In the genomic region with DNA sequence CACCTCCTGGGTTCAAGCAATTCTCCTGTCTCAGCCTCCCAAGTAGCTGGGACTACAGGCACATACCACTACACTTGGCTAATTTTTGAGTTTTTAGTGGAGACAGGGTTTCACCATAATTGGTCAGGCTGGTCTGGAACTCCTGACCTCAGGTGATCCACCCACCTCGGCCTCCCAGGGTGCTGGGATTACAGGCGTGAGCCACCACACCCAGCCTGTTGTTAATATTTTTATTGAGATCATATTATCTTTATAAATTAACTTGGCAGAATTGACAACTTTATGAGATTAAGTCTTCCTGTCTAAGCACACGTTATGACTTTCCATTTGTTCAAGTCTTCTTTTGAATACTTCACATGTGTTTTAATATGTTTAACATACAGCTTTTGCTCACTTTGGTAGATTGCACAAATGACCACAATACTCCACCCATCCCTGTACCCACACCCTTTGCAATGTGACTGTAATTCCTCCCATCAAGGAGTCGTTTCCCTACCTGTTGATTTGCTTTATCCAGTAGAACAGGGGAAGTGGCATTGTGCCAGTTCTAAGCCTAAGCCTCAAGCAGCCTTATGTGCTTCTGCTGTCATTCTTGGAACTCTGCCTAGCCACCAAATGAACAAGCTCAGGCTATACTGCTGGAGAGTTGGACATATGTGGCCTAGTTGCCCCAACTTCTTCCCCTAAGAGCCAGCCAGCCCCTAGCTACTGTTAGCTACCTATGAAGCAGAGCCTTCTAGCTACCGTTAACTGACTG, we compare ENCODE assay signal across 11 cellular contexts. TPM values are rescaled to one million over a fixed set of nuclear protein-coding genes. Genes with fewer than 3 reads are reported as not detected.
DNase-seq lines count a peak whose midpoint lies in the region; ATAC-seq and TF ChIP-seq lines count a peak whose summit lies in the region.
"Had no signal": no experiment of that assay in that cellular context is flagged by ENCODE, and none has a peak within 500 bp of the region (broad histone marks: within the 10 kb centered on the region; RNA-seq: fewer than 3 reads in every experiment).

No MANE protein-coding gene starts in this region.

- no peak for TF ChIP-seq POLR2A in prostate gland (IDR thresholded peaks at IDR 0.05)

- WGBS in prostate gland, result 66% methylated on average over 5 of the region's 5 CpGs

- H3K27ac ChIP-seq in VCaP, result peak overlapping the region; percentile 40
- no peak overlapping the region for H3K27ac ChIP-seq in lower lobe of right lung
- H3K27ac ChIP-seq in prostate gland, result no peak overlapping the region
- H3K27ac ChIP-seq: BLaER1 treated with 17β-estradiol and CSF1 and Interleukin-3, amounts not matched to agents 10 nM and 100 nM had no signal

- no peak for TF ChIP-seq CTCF in VCaP (conservative IDR thresholded peaks at IDR 0.05)
- no peak for TF ChIP-seq CTCF in lower lobe of right lung (IDR thresholded peaks at IDR 0.05)
- TF ChIP-seq CTCF in prostate gland (IDR thresholded peaks at IDR 0.05), result no peak

- ATAC-seq in SK-N-SH treated with all-trans-retinoic acid at 6 μM for 48 hours (no peak; the same call in 2 of the 3 replicates), lower lobe of right lung (no peak), HG03095 (IDR thresholded peaks at IDR 0.05; ENCODE audit: unreplicated experiment) (no peak)

- H3K27me3 ChIP-seq in lower lobe of right lung (ENCODE audit: low read depth), result no peaks in the 10 kb centered on the region
- no peaks in the 10 kb centered on the region for H3K27me3 ChIP-seq in prostate gland (replicated peaks; ENCODE audit: insufficient read depth)
- H3K27me3 ChIP-seq: BLaER1 treated with 17β-estradiol and CSF1 and Interleukin-3, amounts not matched to agents 10 nM and 100 nM had no signal

- H3K4me1 ChIP-seq in lower lobe of right lung (no peaks in the 10 kb centered on the region), prostate gland (replicated peaks) (no peaks in the 10 kb centered on the region)

- no peak for TF ChIP-seq EP300 in Ishikawa (IDR thresholded peaks at IDR 0.05; ENCODE audit: borderline replicate concordance)

- no peak for TF ChIP-seq RAD21 in Ishikawa (IDR thresholded peaks at IDR 0.05; ENCODE audit: low read depth)

- H3K36me3 ChIP-seq in lower lobe of right lung (no peaks in the 10 kb centered on the region), prostate gland (no peaks in the 10 kb centered on the region)

- intact Hi-C loops in lower lobe of right lung (cut with DNase I), result no loop called here
- intact Hi-C loops in prostate gland (cut with DNase I), result no loop called here

- DNase-seq in COR-L47 (lab: John Stamatoyannopoulos, UW) (peak; percentile 2), fibroblast of the conjunctiva (ENCODE audit: low read depth) (peak; percentile 67), lower lobe of right lung (no peak), prostate gland (ENCODE audit: low spot score) (no peak)
- DNase-seq: activated effector memory CD4-positive, alpha-beta T cell treated with anti-CD3 and anti-CD28 coated beads, Interleukin-2, amount 50 U/mL, for 16 hours; stimulated activated CD4-positive, alpha-beta T cell treated with anti-CD3 and anti-CD28 coated beads, Interleukin-2, amount 100 ng/mL, for 24 hours had no signal

- H3K4me3 ChIP-seq in lower lobe of right lung, result no peak overlapping the region
- H3K4me3 ChIP-seq in prostate gland, result no peak overlapping the region
- H3K4me3 ChIP-seq: BLaER1 treated with 17β-estradiol and CSF1 and Interleukin-3, amounts not matched to agents 10 nM and 100 nM had no signal

- H3K9me3 ChIP-seq in lower lobe of right lung (no peaks in the 10 kb centered on the region), prostate gland (no peaks in the 10 kb centered on the region)

TF ChIP-seq in Ishikawa, 13 proteins besides CTCF, POLR2A, EP300 and RAD21:
- TF ChIP-seq NFIC (IDR thresholded peaks at IDR 0.05), result peak; percentile 29; the same call in 1 of the 2 replicates
- TF ChIP-seq, protein P1, sequence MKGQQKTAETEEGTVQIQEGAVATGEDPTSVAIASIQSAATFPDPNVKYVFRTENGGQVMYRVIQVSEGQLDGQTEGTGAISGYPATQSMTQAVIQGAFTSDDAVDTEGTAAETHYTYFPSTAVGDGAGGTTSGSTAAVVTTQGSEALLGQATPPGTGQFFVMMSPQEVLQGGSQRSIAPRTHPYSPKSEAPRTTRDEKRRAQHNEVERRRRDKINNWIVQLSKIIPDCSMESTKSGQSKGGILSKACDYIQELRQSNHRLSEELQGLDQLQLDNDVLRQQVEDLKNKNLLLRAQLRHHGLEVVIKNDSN (IDR thresholded peaks at IDR 0.05), result no peak

TF ChIP-seq in SK-N-SH treated with all-trans-retinoic acid at 6 μM for 48 hours, 23 proteins besides CTCF, POLR2A, EP300 and RAD21 (continues in another document):
- no peak for TF ChIP-seq ARNTL (CRISPR knock-in tag; IDR thresholded peaks at IDR 0.05; ENCODE audit: borderline replicate concordance, low read depth)
- no peak for TF ChIP-seq ZNF8 (CRISPR knock-in tag; IDR thresholded peaks at IDR 0.05)
- TF ChIP-seq, protein P2, sequence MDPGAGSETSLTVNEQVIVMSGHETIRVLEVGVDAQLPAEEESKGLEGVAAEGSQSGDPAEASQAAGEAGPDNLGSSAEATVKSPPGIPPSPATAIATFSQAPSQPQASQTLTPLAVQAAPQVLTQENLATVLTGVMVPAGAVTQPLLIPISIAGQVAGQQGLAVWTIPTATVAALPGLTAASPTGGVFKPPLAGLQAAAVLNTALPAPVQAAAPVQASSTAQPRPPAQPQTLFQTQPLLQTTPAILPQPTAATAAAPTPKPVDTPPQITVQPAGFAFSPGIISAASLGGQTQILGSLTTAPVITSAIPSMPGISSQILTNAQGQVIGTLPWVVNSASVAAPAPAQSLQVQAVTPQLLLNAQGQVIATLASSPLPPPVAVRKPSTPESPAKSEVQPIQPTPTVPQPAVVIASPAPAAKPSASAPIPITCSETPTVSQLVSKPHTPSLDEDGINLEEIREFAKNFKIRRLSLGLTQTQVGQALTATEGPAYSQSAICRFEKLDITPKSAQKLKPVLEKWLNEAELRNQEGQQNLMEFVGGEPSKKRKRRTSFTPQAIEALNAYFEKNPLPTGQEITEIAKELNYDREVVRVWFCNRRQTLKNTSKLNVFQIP (CRISPR knock-in tag; IDR thresholded peaks at IDR 0.05; ENCODE audit: borderline replicate concordance, low read depth), result no peak
- no peak for TF ChIP-seq BACH2 (CRISPR knock-in tag; IDR thresholded peaks at IDR 0.05; ENCODE audit: borderline replicate concordance)
- no peak for TF ChIP-seq RARB (CRISPR knock-in tag; IDR thresholded peaks at IDR 0.05)
- TF ChIP-seq ZNF70 (CRISPR knock-in tag; IDR thresholded peaks at IDR 0.05), result no peak
- TF ChIP-seq, protein P3, sequence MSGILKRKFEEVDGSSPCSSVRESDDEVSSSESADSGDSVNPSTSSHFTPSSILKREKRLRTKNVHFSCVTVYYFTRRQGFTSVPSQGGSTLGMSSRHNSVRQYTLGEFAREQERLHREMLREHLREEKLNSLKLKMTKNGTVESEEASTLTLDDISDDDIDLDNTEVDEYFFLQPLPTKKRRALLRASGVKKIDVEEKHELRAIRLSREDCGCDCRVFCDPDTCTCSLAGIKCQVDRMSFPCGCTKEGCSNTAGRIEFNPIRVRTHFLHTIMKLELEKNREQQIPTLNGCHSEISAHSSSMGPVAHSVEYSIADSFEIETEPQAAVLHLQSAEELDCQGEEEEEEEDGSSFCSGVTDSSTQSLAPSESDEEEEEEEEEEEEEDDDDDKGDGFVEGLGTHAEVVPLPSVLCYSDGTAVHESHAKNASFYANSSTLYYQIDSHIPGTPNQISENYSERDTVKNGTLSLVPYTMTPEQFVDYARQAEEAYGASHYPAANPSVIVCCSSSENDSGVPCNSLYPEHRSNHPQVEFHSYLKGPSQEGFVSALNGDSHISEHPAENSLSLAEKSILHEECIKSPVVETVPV (CRISPR knock-in tag; IDR thresholded peaks at IDR 0.05), result no peak
- TF ChIP-seq CSDC2 (CRISPR knock-in tag; IDR thresholded peaks at IDR 0.05), result no peak
- TF ChIP-seq, protein P4, sequence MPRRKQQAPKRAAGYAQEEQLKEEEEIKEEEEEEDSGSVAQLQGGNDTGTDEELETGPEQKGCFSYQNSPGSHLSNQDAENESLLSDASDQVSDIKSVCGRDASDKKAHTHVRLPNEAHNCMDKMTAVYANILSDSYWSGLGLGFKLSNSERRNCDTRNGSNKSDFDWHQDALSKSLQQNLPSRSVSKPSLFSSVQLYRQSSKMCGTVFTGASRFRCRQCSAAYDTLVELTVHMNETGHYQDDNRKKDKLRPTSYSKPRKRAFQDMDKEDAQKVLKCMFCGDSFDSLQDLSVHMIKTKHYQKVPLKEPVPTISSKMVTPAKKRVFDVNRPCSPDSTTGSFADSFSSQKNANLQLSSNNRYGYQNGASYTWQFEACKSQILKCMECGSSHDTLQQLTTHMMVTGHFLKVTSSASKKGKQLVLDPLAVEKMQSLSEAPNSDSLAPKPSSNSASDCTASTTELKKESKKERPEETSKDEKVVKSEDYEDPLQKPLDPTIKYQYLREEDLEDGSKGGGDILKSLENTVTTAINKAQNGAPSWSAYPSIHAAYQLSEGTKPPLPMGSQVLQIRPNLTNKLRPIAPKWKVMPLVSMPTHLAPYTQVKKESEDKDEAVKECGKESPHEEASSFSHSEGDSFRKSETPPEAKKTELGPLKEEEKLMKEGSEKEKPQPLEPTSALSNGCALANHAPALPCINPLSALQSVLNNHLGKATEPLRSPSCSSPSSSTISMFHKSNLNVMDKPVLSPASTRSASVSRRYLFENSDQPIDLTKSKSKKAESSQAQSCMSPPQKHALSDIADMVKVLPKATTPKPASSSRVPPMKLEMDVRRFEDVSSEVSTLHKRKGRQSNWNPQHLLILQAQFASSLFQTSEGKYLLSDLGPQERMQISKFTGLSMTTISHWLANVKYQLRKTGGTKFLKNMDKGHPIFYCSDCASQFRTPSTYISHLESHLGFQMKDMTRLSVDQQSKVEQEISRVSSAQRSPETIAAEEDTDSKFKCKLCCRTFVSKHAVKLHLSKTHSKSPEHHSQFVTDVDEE (CRISPR knock-in tag; IDR thresholded peaks at IDR 0.05), result no peak
- no peak for TF ChIP-seq ZFP3 (CRISPR knock-in tag; IDR thresholded peaks at IDR 0.05)
- TF ChIP-seq TOX (CRISPR knock-in tag; IDR thresholded peaks at IDR 0.05; ENCODE audit: borderline replicate concordance), result no peak
- TF ChIP-seq GLIS3 (CRISPR knock-in tag; IDR thresholded peaks at IDR 0.05), result no peak

RNA-seq across cellular contexts. Expression of a gene that starts 8.2 kb away (rescaled TPM):
- 2.7 TPM for total RNA-seq in lower lobe of right lung
- total RNA-seq in prostate gland, result 1 to 10 TPM; 4.9 TPM

Comparison
In these comparisons a context has a peak if more than half of its experiments do, and no peak if none do; other contexts are left out.
1. DNase-seq: peak in COR-L47 (single experiment) and fibroblast of the conjunctiva (single experiment); none in lower lobe of right lung (single experiment) and prostate gland (single experiment).